In the genomic region with DNA sequence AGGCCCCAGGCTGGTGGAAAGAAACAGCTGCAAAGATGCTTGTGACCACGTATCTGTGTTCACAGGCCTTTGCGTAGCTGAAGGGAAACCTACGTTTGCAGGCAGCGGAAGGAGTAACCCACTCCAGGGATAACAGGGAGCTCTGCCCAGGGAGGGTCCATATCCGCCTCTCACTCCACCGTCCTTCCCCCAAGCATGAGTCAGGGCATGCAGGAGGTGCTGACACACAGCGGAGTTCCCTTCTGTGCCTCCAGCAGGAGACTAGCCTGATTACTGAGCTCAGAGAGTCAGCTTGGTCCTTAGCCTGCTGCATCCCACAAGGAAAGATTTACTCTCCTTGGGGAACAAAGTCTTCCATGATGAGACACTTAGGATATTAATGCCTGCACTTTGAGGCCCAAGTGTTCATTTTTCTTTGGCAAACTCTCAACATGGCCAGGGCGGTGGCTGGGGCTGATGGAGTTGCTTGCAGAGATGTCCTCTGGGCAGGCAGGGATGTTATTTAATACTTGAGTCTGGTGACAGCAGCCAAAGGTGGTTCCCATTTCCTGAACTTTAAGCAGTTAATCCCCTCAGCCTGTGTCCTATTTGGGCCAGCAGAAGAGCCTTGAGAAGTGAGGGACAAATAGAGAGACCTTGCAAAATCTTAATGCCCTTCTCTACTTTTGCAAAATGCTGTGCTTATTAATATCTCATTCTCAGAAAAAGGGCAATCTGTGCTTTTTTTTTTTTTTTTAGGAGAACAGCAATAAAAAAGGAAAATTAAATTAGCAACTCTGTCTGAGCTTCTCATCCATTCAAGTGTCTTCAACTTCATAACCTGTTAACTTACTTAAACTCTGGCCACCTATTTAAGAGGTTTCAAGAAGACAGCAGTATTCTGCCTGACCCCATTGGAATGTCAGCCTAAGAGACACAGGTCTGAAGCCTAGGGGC, we compare ENCODE assay signal across 19 cellular contexts.
DNase-seq lines count a peak whose midpoint lies in the region; ATAC-seq, FAIRE-seq and TF ChIP-seq lines count a peak whose summit lies in the region.
"Had no signal": no experiment of that assay in that cellular context is flagged by ENCODE, and none has a peak within 500 bp of the region (broad histone marks: within the 10 kb centered on the region; RNA-seq: fewer than 3 reads in every experiment).

No MANE protein-coding gene starts in this region.

- CTCF ChIA-PET in H1 (lab: Charles Lee; ENCODE audit: partially characterized antibody), result interaction anchor here (0.6 to 5.8 kb wide), 10 partner anchors 12 to 186 kb away, joined by 3 to 37 read pairs (median 6); no protein-coding TSS in a partner anchor

- no peak for FAIRE-seq in H1 (lab: Jason Lieb, UNC)
- FAIRE-seq: G401.6, HTR-8/SVneo had no signal

- no peak overlapping the region for H3K14ac ChIP-seq in H1 (ENCODE audit: insufficient read length)

- no peaks in the 10 kb centered on the region; a peak in 3 of 7 replicates for H3K4me1 ChIP-seq in H1 (replicated peaks in 1 of 4; ENCODE audit: control insufficient read depth in 3 of 4, insufficient read depth in 4 of 4, low read length in 3 of 4)
- no peaks in the 10 kb centered on the region for H3K4me1 ChIP-seq in uterus

- intact Hi-C loops in uterus (cut with DNase I; ENCODE audit: low total_unique reads), result no loop called here

- H3K27me3 ChIP-seq in H1 (replicated peaks in 1 of 4; ENCODE audit: control insufficient read depth in 3 of 4, extremely low read depth in 1 of 4, insufficient read depth in 3 of 4, low read length in 3 of 4), result no peaks in the 10 kb centered on the region
- no peaks in the 10 kb centered on the region for H3K27me3 ChIP-seq in uterus

- H3K4me3 ChIP-seq in H1 (ENCODE audit: extremely low read depth in 1 of 4, insufficient read depth in 2 of 4, low read depth in 3 of 4, low read length in 4 of 4) (no peak overlapping the region), uterus (no peak overlapping the region)

- no peaks in the 10 kb centered on the region for H3K79me2 ChIP-seq in H1 (ENCODE audit: control insufficient read depth in 1 of 2, insufficient read depth in 2 of 2, low read length in 2 of 2)

- H3K4ac ChIP-seq in H1 (replicated peaks; ENCODE audit: insufficient read length, low read depth, low read length), result no peak overlapping the region

- no peak for TF ChIP-seq POLR2A in H1 (IDR thresholded peaks at IDR 0.05; ENCODE audit: control extremely low read depth in 1 of 2, low read depth in 2 of 2, low read length in 2 of 2)
- no peak for TF ChIP-seq POLR2A in uterus (IDR thresholded peaks at IDR 0.05)

- H3K36me3 ChIP-seq in H1 (ENCODE audit: control insufficient read depth in 2 of 4, insufficient read depth in 4 of 4, low read length in 3 of 4) (no peaks in the 10 kb centered on the region), uterus (no peaks in the 10 kb centered on the region)

- no peaks in the 10 kb centered on the region for H3K23me2 ChIP-seq in H1 (ENCODE audit: low read depth, low read length)

- ATAC-seq in GM21723 (IDR thresholded peaks at IDR 0.05; ENCODE audit: unreplicated experiment) (no peak), GM19467 (IDR thresholded peaks at IDR 0.05; ENCODE audit: unreplicated experiment) (no peak)
- ATAC-seq: Right ventricle myocardium inferior had no signal

- TF ChIP-seq CTCF in H1 (IDR thresholded peaks at IDR 0.05; ENCODE audit: control extremely low read depth in 1 of 3, insufficient read depth in 1 of 3, low read depth in 1 of 3, low read length in 3 of 3), result no peak
- TF ChIP-seq CTCF in uterus (IDR thresholded peaks at IDR 0.05), result no peak

- no peak for TF ChIP-seq EP300 in H1 (IDR thresholded peaks at IDR 0.05; ENCODE audit: borderline replicate concordance in 1 of 2, low read depth in 2 of 2, low read length in 2 of 2)

- no peaks in the 10 kb centered on the region for H3K79me1 ChIP-seq in H1 (ENCODE audit: low read depth, low read length)

- no peak overlapping the region for H2AK5ac ChIP-seq in H1 (ENCODE audit: low read depth, low read length)

- H3K4me2 ChIP-seq in H1 (ENCODE audit: insufficient read depth in 1 of 2, low read depth in 2 of 2, low read length in 2 of 2), result no peak overlapping the region

- POLR2A ChIA-PET in H1 (lab: Charles Lee; ENCODE audit: partially characterized antibody), result no interaction called here

- no peak overlapping the region for H4K5ac ChIP-seq in H1 (ENCODE audit: insufficient read length, low read depth, low read length)

- H2BK120ac ChIP-seq in H1 (replicated peaks; ENCODE audit: low read depth, low read length), result no peak overlapping the region

- no peak overlapping the region for H2BK15ac ChIP-seq in H1 (ENCODE audit: low read length)

- H2BK5ac ChIP-seq in H1 (ENCODE audit: low read depth, low read length), result 0 out of 2 replicates have a peak overlapping the region, but pooled peaks have one; percentile 36

- H3K23ac ChIP-seq in H1 (ENCODE audit: insufficient read length), result no peak overlapping the region

- H3K9ac ChIP-seq in H1 (replicated peaks in 1 of 4; ENCODE audit: extremely low read depth in 1 of 4, low read depth in 3 of 4, low read length in 3 of 4), result no peak overlapping the region

- 76% methylated on average over 6 of the region's 8 CpGs; no CpG with 5 or more reads in 1 of the 2 experiments for WGBS in H1 (ENCODE audit: extremely low coverage in 1 of 2, insufficient coverage in 1 of 2, insufficient read length in 1 of 2, insufficient replicate concordance in 2 of 2, low coverage in 1 of 2, low lambda C conversion rate in 2 of 2, missing lambda C conversion rate in 1 of 2), 2 experiments

- no peak overlapping the region for H3K18ac ChIP-seq in H1 (ENCODE audit: extremely low read depth, low read length)

- H2BK20ac ChIP-seq in H1 (ENCODE audit: low read length), result no peak overlapping the region

- no peak for TF ChIP-seq RAD21 in H1 (IDR thresholded peaks at IDR 0.05 in 1 of 2, conservative IDR thresholded peaks at IDR 0.05 in 1 of 2; ENCODE audit: low read depth in 2 of 2, low read length in 2 of 2)

- no peak overlapping the region for H2AFZ ChIP-seq in H1 (ENCODE audit: low read length)

- H3K56ac ChIP-seq in H1 (replicated peaks; ENCODE audit: insufficient read length, low read depth, low read length), result no peak overlapping the region

- no peak overlapping the region for H4K8ac ChIP-seq in H1 (ENCODE audit: extremely low read depth, insufficient read depth, low read length)

- H2BK12ac ChIP-seq in H1 (ENCODE audit: low read depth, low read length), result no peak overlapping the region

- H4K91ac ChIP-seq in H1 (replicated peaks; ENCODE audit: insufficient read length, low read length), result no peak overlapping the region

- H3K9me3 ChIP-seq in H1 (ENCODE audit: insufficient read depth in 2 of 2, low read depth in 1 of 2, low read length in 1 of 2), result peaks cover 2 to 3% of the 10 kb centered on the region in 2 experiments; a peak in 2 of 4 replicates
- no peaks in the 10 kb centered on the region for H3K9me3 ChIP-seq in uterus

- no peak overlapping the region for H3K27ac ChIP-seq in H1 (ENCODE audit: low read depth, low read length)
- no peak overlapping the region for H3K27ac ChIP-seq in uterus
- H3K27ac ChIP-seq: C4-2B had no signal

- no peaks in the 10 kb centered on the region for H4K20me1 ChIP-seq in H1 (replicated peaks in 1 of 2; ENCODE audit: control insufficient read depth in 1 of 2, insufficient read depth in 2 of 2, low read length in 2 of 2)

- DNase-seq in Daoy (ENCODE audit: low read depth) (peak; percentile 89), M059J (ENCODE audit: low read depth) (peak; percentile 27), H1 (ENCODE audit: low read depth in 1 of 2, low spot score in 2 of 2) (no peak), myocyte (ENCODE audit: low read depth) (peak; percentile 84), uterus (no peak), NCI-H526 (lab: John Stamatoyannopoulos, UW) (no peak)
- DNase-seq: activated CD4-positive, alpha-beta memory T cell treated with anti-CD3 and anti-CD28 coated beads, Interleukin-2, amount 10 ng/mL, durations not matched to agents 7 days and 5 days; activated effector memory CD4-positive, alpha-beta T cell treated with anti-CD3 and anti-CD28 coated beads, Interleukin-2, amount 50 U/mL, for 16 hours; erythroblast; NCI-H1105 treated with DMSO at 0.1 percent for 48 hours; NCI-H510A; stimulated activated CD4-positive, alpha-beta T cell treated with anti-CD3 and anti-CD28 coated beads, Interleukin-4, amount 100 ng/mL, for 24 hours; stimulated activated naive CD4-positive, alpha-beta T cell treated with Interleukin-2 at 50 U/mL for 16 hours had no signal

TF ChIP-seq in H1, 55 proteins besides CTCF, POLR2A, EP300 and RAD21 (continues in another document):
- TF ChIP-seq PHF8 (conservative IDR thresholded peaks at IDR 0.05; ENCODE audit: low read depth, low read length) (no peak), CHD2 (IDR thresholded peaks at IDR 0.05; ENCODE audit: low read length) (no peak), RBBP5 (IDR thresholded peaks at IDR 0.05; ENCODE audit: borderline replicate concordance, low read depth, low read length) (no peak), RXRA (IDR thresholded peaks at IDR 0.05; ENCODE audit: insufficient read depth, low read depth, low read length) (no peak), CREB1 (IDR thresholded peaks at IDR 0.05) (no peak), ASH2L (IDR thresholded peaks at IDR 0.05; ENCODE audit: low read length) (no peak), FOSL1 (IDR thresholded peaks at IDR 0.05; ENCODE audit: insufficient read depth, low read depth, low read length) (no peak), RFX5 (IDR thresholded peaks at IDR 0.05; ENCODE audit: borderline replicate concordance, low read depth, low read length) (no peak), KDM5A (IDR thresholded peaks at IDR 0.05; ENCODE audit: low read length) (no peak), CTBP2 (IDR thresholded peaks at IDR 0.05; ENCODE audit: borderline replicate concordance, insufficient read depth, insufficient read length, low read length) (no peak), ZNF274 (IDR thresholded peaks at IDR 0.05; ENCODE audit: borderline replicate concordance, extremely low read depth, low read length) (no peak), SP4 (IDR thresholded peaks at IDR 0.05; ENCODE audit: low read length) (no peak), HDAC2 (IDR thresholded peaks at IDR 0.05; ENCODE audit: borderline replicate concordance in 1 of 2, low read depth in 2 of 2, low read length in 2 of 2) (no peak), CBX5 (IDR thresholded peaks at IDR 0.05; ENCODE audit: low read depth, low read length) (no peak), USF2 (IDR thresholded peaks at IDR 0.05; ENCODE audit: low read length) (no peak), GABPA (IDR thresholded peaks at IDR 0.05; ENCODE audit: borderline replicate concordance, insufficient read depth, low read length) (no peak), NRF1 (IDR thresholded peaks at IDR 0.05; ENCODE audit: low read depth, low read length) (no peak)

Comparison
In these comparisons a context has a peak if more than half of its experiments do, and no peak if none do; other contexts are left out.
1. DNase-seq: peak in Daoy (single experiment), M059J (single experiment) and myocyte (single experiment); none in H1 (0 of 2), uterus (0 of 2) and NCI-H526 (0 of 2).